Comparison of ENCODE assay signal across 19 cellular contexts in the genomic region with DNA sequence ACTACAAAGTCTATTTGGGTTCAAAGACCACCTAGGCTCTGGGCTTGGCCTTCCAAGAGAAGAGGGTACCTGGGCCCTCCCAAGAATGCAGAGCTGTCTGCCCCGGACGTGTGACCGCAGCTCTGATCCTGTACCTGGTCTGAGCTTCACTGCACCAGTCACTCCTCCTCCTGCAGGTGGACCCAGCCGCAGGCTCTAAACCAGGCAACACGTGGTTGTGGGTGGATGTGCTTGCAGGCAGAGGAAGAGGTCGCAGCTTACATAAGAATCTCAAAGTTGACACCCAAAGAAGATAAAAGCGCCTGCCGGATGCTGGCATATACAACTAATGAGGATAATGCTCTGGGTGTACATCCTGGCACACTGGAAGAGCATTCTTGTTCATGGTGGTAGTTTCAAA. TPM values are rescaled to one million over a fixed set of nuclear protein-coding genes. Genes with fewer than 3 reads are reported as not detected.
DNase-seq lines count a peak whose midpoint lies in the region; ATAC-seq and TF ChIP-seq lines count a peak whose summit lies in the region.
"Had no signal": no experiment of that assay in that cellular context is flagged by ENCODE, and none has a peak within 500 bp of the region (broad histone marks: within the 10 kb centered on the region; RNA-seq: fewer than 3 reads in every experiment).

No MANE protein-coding gene starts in this region.

- peak overlapping the region; percentile 57 for H2BK15ac ChIP-seq in neuronal stem cell (ENCODE audit: low read length)

- H2BK12ac ChIP-seq in neuronal stem cell (ENCODE audit: low read length): no peak overlapping the region

- no peaks in the 10 kb centered on the region for H3K36me3 Mint-ChIP-seq in activated CD4-positive, alpha-beta T cell treated with anti-CD3 and anti-CD28 coated beads, Interleukin-2, amount 10 ng/mL, durations not matched to agents 24 days and 14 days (ENCODE audit: low read depth)
- H3K36me3 Mint-ChIP-seq in activated CD4-positive, alpha-beta T cell treated with anti-CD3 and anti-CD28 coated beads for 36 hours (ENCODE audit: low read depth): no peaks in the 10 kb centered on the region
- H3K36me3 Mint-ChIP-seq: CD8-positive, alpha-beta T cell had no signal

- H3K4me3 Mint-ChIP-seq in activated CD4-positive, alpha-beta T cell treated with anti-CD3 and anti-CD28 coated beads, Interleukin-2, amount 10 ng/mL, durations not matched to agents 24 days and 14 days: no peak overlapping the region
- H3K4me3 Mint-ChIP-seq in activated CD4-positive, alpha-beta T cell treated with anti-CD3 and anti-CD28 coated beads for 36 hours: no peak overlapping the region
- H3K4me3 Mint-ChIP-seq: CD8-positive, alpha-beta T cell; GM23338 had no signal

- no peaks in the 10 kb centered on the region for H3K79me1 ChIP-seq in neuronal stem cell (ENCODE audit: low read depth, low read length)

- H3K4me1 ChIP-seq in neuronal stem cell (ENCODE audit: control insufficient read depth in 2 of 2, insufficient read depth in 1 of 2, low read depth in 1 of 2, low read length in 2 of 2): peaks cover 5 to 7% of the 10 kb centered on the region in 2 donors
- no peaks in the 10 kb centered on the region for H3K4me1 ChIP-seq in aorta (ENCODE audit: control insufficient read depth in 1 of 2, insufficient read depth in 2 of 2, low read length in 2 of 2)
- H3K4me1 ChIP-seq in foreskin keratinocyte: no peaks in the 10 kb centered on the region
- H3K4me1 ChIP-seq: BE2C had no signal

- H4K91ac ChIP-seq in neuronal stem cell (ENCODE audit: low read depth, low read length, poor library complexity): no peak overlapping the region

- H3K27me3 ChIP-seq in neuronal stem cell (ENCODE audit: control insufficient read depth in 3 of 3, insufficient read depth in 3 of 3, low read depth in 1 of 3, low read length in 3 of 3) (peaks cover 0 to 6% (median 0%) of the 10 kb centered on the region in 3 experiments), aorta (ENCODE audit: control insufficient read depth in 1 of 2, insufficient read depth in 2 of 2, low read length in 1 of 2) (no peaks in the 10 kb centered on the region), foreskin keratinocyte (peaks cover 23% of the 10 kb centered on the region)
- H3K27me3 ChIP-seq: BE2C, MG63 had no signal

- no peaks in the 10 kb centered on the region for H3K9me3 Mint-ChIP-seq in activated CD4-positive, alpha-beta T cell treated with anti-CD3 and anti-CD28 coated beads, Interleukin-2, amount 10 ng/mL, durations not matched to agents 24 days and 14 days
- H3K9me3 Mint-ChIP-seq in activated CD4-positive, alpha-beta T cell treated with anti-CD3 and anti-CD28 coated beads for 36 hours (ENCODE audit: low read depth): no peaks in the 10 kb centered on the region
- H3K9me3 Mint-ChIP-seq: CD8-positive, alpha-beta T cell; GM23338 had no signal

- H3K4me3 ChIP-seq in neuronal stem cell (ENCODE audit: low read length in 2 of 2) (no peak overlapping the region), aorta (ENCODE audit: low read length in 2 of 2) (no peak overlapping the region)
- H3K4me3 ChIP-seq: GM23338, MG63 had no signal

- no peak overlapping the region for H3K23ac ChIP-seq in neuronal stem cell (ENCODE audit: low read depth, low read length, poor library complexity)

- H3K27me3 Mint-ChIP-seq in activated CD4-positive, alpha-beta T cell treated with anti-CD3 and anti-CD28 coated beads, Interleukin-2, amount 10 ng/mL, durations not matched to agents 24 days and 14 days: peaks cover 39% of the 10 kb centered on the region
- peaks cover 7% of the 10 kb centered on the region for H3K27me3 Mint-ChIP-seq in activated CD4-positive, alpha-beta T cell treated with anti-CD3 and anti-CD28 coated beads for 36 hours

- POLR2A ChIA-PET in activated CD4-positive, alpha-beta T cell treated with anti-CD3 and anti-CD28 coated beads for 36 hours (lab: Charles Lee): interaction anchor here (0.6 kb wide), 1 partner anchor 244 kb away, joined by 3 read pairs; no protein-coding TSS in a partner anchor

- ATAC-seq in activated CD4-positive, alpha-beta T cell treated with anti-CD3 and anti-CD28 coated beads for 36 hours: no peak
- no peak for ATAC-seq in aorta (ENCODE audit: low FRiP score)
- no peak for ATAC-seq in foreskin keratinocyte
- ATAC-seq in HG03196 (IDR thresholded peaks at IDR 0.05; ENCODE audit: unreplicated experiment): no peak
- ATAC-seq: CD8-positive, alpha-beta T cell; GM23338 had no signal

- H3K9me3 ChIP-seq in neuronal stem cell (replicated peaks in 1 of 2; ENCODE audit: control insufficient read depth in 2 of 2, insufficient read depth in 1 of 2, low read depth in 1 of 2, low read length in 2 of 2): no peaks in the 10 kb centered on the region
- no peaks in the 10 kb centered on the region for H3K9me3 ChIP-seq in aorta (ENCODE audit: control insufficient read depth, low read length)
- H3K9me3 ChIP-seq: BE2C, MG63 had no signal

- no CpG with 5 or more reads among the region's 8 CpGs for WGBS in neuronal stem cell (ENCODE audit: extremely low coverage in 2 of 2, insufficient read length in 2 of 2, insufficient replicate concordance in 1 of 2), 2 donors
- 92 to 94% methylated on average over 8 of the region's 8 CpGs for WGBS in aorta, 2 donors

- no peak overlapping the region for H2BK120ac ChIP-seq in neuronal stem cell (ENCODE audit: low read depth, low read length)

- H3K4me2 ChIP-seq in neuronal stem cell (ENCODE audit: insufficient read depth, low read length, poor library complexity, severe bottlenecking): no peak overlapping the region
- H3K4me2 ChIP-seq: GM23338 had no signal

- no peak overlapping the region for H3K4ac ChIP-seq in neuronal stem cell (ENCODE audit: low read length)

- H2AK5ac ChIP-seq in neuronal stem cell (ENCODE audit: low read depth, low read length): no peak overlapping the region

- H3K9ac ChIP-seq in neuronal stem cell (ENCODE audit: low read depth, low read length, poor library complexity): no peak overlapping the region

- CTCF ChIA-PET in activated CD4-positive, alpha-beta T cell treated with anti-CD3 and anti-CD28 coated beads for 36 hours (lab: Charles Lee): no interaction called here

- H3K36me3 ChIP-seq in neuronal stem cell (replicated peaks in 1 of 2; ENCODE audit: control insufficient read depth in 2 of 2, insufficient read depth in 2 of 2, low read length in 2 of 2) (no peaks in the 10 kb centered on the region), aorta (ENCODE audit: control insufficient read depth in 1 of 2, insufficient read depth in 2 of 2, low read length in 1 of 2) (no peaks in the 10 kb centered on the region)
- H3K36me3 ChIP-seq: BE2C, MG63 had no signal

- TF ChIP-seq CTCF in foreskin keratinocyte (conservative IDR thresholded peaks at IDR 0.05): no peak

- no peak overlapping the region for H2AFZ ChIP-seq in neuronal stem cell (ENCODE audit: low read length)
- H2AFZ ChIP-seq: GM23338 had no signal

- H3K14ac ChIP-seq in neuronal stem cell (ENCODE audit: low read length): no peak overlapping the region

- no peak overlapping the region for H3K27ac Mint-ChIP-seq in activated CD4-positive, alpha-beta T cell treated with anti-CD3 and anti-CD28 coated beads, Interleukin-2, amount 10 ng/mL, durations not matched to agents 24 days and 14 days
- H3K27ac Mint-ChIP-seq in activated CD4-positive, alpha-beta T cell treated with anti-CD3 and anti-CD28 coated beads for 36 hours: no peak overlapping the region
- H3K27ac Mint-ChIP-seq: CD8-positive, alpha-beta T cell; GM23338 had no signal

- intact Hi-C loops in activated CD4-positive, alpha-beta T cell treated with anti-CD3 and anti-CD28 coated beads, Interleukin-2, amount 10 ng/mL, durations not matched to agents 24 days and 14 days (cut with micrococcal nuclease): no loop called here
- intact Hi-C loops in activated CD4-positive, alpha-beta T cell treated with anti-CD3 and anti-CD28 coated beads for 36 hours (cut with DNase I, micrococcal nuclease): no loop called here
- intact Hi-C loops in aorta (cut with DNase I): no loop called here

- H3K18ac ChIP-seq in neuronal stem cell (ENCODE audit: low read length): peak overlapping the region; percentile 24

- H3K27ac ChIP-seq in neuronal stem cell (replicated peaks; ENCODE audit: low read length) (no peak overlapping the region), aorta (ENCODE audit: low read depth in 1 of 2, low read length in 2 of 2) (no peak overlapping the region), foreskin keratinocyte (no peak overlapping the region)

- DNase-seq in activated CD4-positive, alpha-beta T cell treated with anti-CD3 and anti-CD28 coated beads, Interleukin-2, amount 10 ng/mL, durations not matched to agents 24 days and 14 days: peak; percentile 64
- DNase-seq in activated CD4-positive, alpha-beta T cell treated with anti-CD3 and anti-CD28 coated beads for 36 hours: no peak
- DNase-seq in NCI-H146 treated with DMSO at 0.1 percent for 48 hours (lab: John Stamatoyannopoulos, UW; ENCODE audit: unreplicated experiment): peak; percentile 11
- peak; percentile 30 for DNase-seq in cerebellar cortex (ENCODE audit: low spot score)
- no peak for DNase-seq in neuronal stem cell (ENCODE audit: low spot score)
- no peak for DNase-seq in aorta
- no peak for DNase-seq in foreskin keratinocyte
- DNase-seq: 8988T; BE2C; CD8-positive, alpha-beta T cell; DND-41; GF-D8; MG63; NCI-H1092 treated with DMSO at 0.1 percent for 48 hours; NCI-H1930; NCI-H526 treated with DMSO at 0.1 percent for 48 hours; SHP77 treated with DMSO at 0.1 percent for 48 hours had no signal

- no peak overlapping the region for H2BK5ac ChIP-seq in neuronal stem cell (ENCODE audit: low read length)

- H3K4me1 Mint-ChIP-seq in activated CD4-positive, alpha-beta T cell treated with anti-CD3 and anti-CD28 coated beads, Interleukin-2, amount 10 ng/mL, durations not matched to agents 24 days and 14 days: peaks cover 12% of the 10 kb centered on the region
- peaks cover 4% of the 10 kb centered on the region for H3K4me1 Mint-ChIP-seq in activated CD4-positive, alpha-beta T cell treated with anti-CD3 and anti-CD28 coated beads for 36 hours

- no peak overlapping the region for H4K8ac ChIP-seq in neuronal stem cell (ENCODE audit: low read depth, low read length)

RNA-seq across cellular contexts. Expression of gene PFKP, which starts 9.4 kb away (rescaled TPM):
- 284 and 294 TPM in 2 replicates for total RNA-seq in activated CD4-positive, alpha-beta T cell treated with anti-CD3 and anti-CD28 coated beads, Interleukin-2, amount 10 ng/mL, durations not matched to agents 24 days and 14 days
- total RNA-seq in activated CD4-positive, alpha-beta T cell treated with anti-CD3 and anti-CD28 coated beads for 36 hours: 100 to 1,000 TPM; 231 to 239 TPM
- polyA plus RNA-seq in neuronal stem cell (2013, experiment 1 of 2): 21.1 TPM
- 21.1 TPM for polyA plus RNA-seq in neuronal stem cell (2013, experiment 2 of 2)
- total RNA-seq in aorta (100 to 1,000 TPM; 126 to 167 TPM), foreskin keratinocyte (186 and 190 TPM in 2 replicates)
- polyA plus RNA-seq in aorta (100 to 1,000 TPM in 1 of 2 donors, 10 to 100 TPM in 1; 40.3 to 113 TPM), foreskin keratinocyte (125 and 130 TPM in 2 replicates)

Comparison
In these comparisons a context has a peak if more than half of its experiments do, and no peak if none do; other contexts are left out.
1. DNase-seq: peak in activated CD4-positive, alpha-beta T cell treated with anti-CD3 and anti-CD28 coated beads, Interleukin-2, amount 10 ng/mL, durations not matched to agents 24 days and 14 days (single experiment), NCI-H146 treated with DMSO at 0.1 percent for 48 hours (single experiment) and cerebellar cortex (single experiment); none in activated CD4-positive, alpha-beta T cell treated with anti-CD3 and anti-CD28 coated beads for 36 hours (single experiment), neuronal stem cell (single experiment), aorta (0 of 2) and foreskin keratinocyte (0 of 2).